In genomic region chr5:178589180-178590140, GRCh38 we compare ENCODE assay signal across 8 cellular contexts. TPM values are rescaled to one million over a fixed set of nuclear protein-coding genes. Genes with fewer than 3 reads are reported as not detected.
DNase-seq lines count a peak whose midpoint lies in the region; ATAC-seq and TF ChIP-seq lines count a peak whose summit lies in the region.

No MANE protein-coding gene starts in this region.

- peaks cover 0 to 8% of the 10 kb centered on the region in 2 donors for H3K27me3 ChIP-seq in esophagus (ENCODE audit: control insufficient read depth in 1 of 2, insufficient read depth in 2 of 2, low read length in 2 of 2)

- DNase-seq in activated CD4-positive, CD25-positive, alpha-beta regulatory T cell treated with anti-CD3 and anti-CD28 coated beads, Interleukin-2, amount 50 U/mL, for 72 hours, result no peak
- DNase-seq in RWPE1 (ENCODE audit: low spot score) (peak; percentile 24), naive B cell (no peak), DMS114 treated with DMSO at 0.1 percent for 48 hours (lab: John Stamatoyannopoulos, UW; ENCODE audit: unreplicated experiment) (no peak), NCI-H446 (lab: John Stamatoyannopoulos, UW) (no peak), activated gamma-delta T cell (lab: John Stamatoyannopoulos, UW) (no peak)

- H3K4me3 ChIP-seq in esophagus (ENCODE audit: low read depth in 1 of 2, low read length in 2 of 2), result peak overlapping the region; percentile 34 to 44

- H3K4me1 ChIP-seq in esophagus (ENCODE audit: control insufficient read depth in 2 of 2, insufficient read depth in 2 of 2, low read length in 1 of 2), result peaks cover 4 to 10% of the 10 kb centered on the region in 2 donors

- no peaks in the 10 kb centered on the region for H3K36me3 ChIP-seq in esophagus (ENCODE audit: control insufficient read depth in 2 of 2, insufficient read depth in 2 of 2, low read length in 1 of 2)

- POLR2A ChIA-PET in RWPE1 (lab: Yijun Ruan, JAX; ENCODE audit: low non-redundant PET), result no interaction called here

- H3K4me3 Mint-ChIP-seq in naive B cell, result peak overlapping the region; percentile 33 to 86 (median 68)

- H3K9me3 Mint-ChIP-seq in naive B cell, result peaks cover 5 to 13% (median 7%) of the 10 kb centered on the region in 7 donors

- H3K27ac ChIP-seq in RWPE1, result no peak overlapping the region
- no peak overlapping the region for H3K27ac ChIP-seq in esophagus (ENCODE audit: low read depth in 2 of 2, low read length in 1 of 2)

- no peak for TF ChIP-seq CTCF in RWPE1 (conservative IDR thresholded peaks at IDR 0.05; ENCODE audit: low read depth)

- H3K36me3 Mint-ChIP-seq in naive B cell, result peaks cover 1 to 8% of the 10 kb centered on the region in 2 donors

- peaks cover 3 to 6% of the 10 kb centered on the region in 2 donors for H3K9me3 ChIP-seq in esophagus (ENCODE audit: control insufficient read depth in 2 of 2, insufficient read depth in 1 of 2, low read depth in 1 of 2, low read length in 1 of 2)

- CTCF ChIA-PET in RWPE1 (lab: Yijun Ruan, JAX), result interaction anchor here (0.6 to 1.6 kb wide), 20 partner anchors 12 to 918 kb away, joined by 3 to 9 read pairs (median 4); no protein-coding TSS in a partner anchor

- WGBS in esophagus, 2 donors, result 13 to 14% methylated on average over 79 to 91 of the region's 91 CpGs

- peaks cover 0 to 19% (median 16%) of the 10 kb centered on the region in 3 donors for H3K4me1 Mint-ChIP-seq in naive B cell

- H3K27ac Mint-ChIP-seq in naive B cell, result no peak overlapping the region

- peak; percentile 24 to 25 for ATAC-seq in activated CD4-positive, CD25-positive, alpha-beta regulatory T cell treated with anti-CD3 and anti-CD28 coated beads, Interleukin-2, amount 50 U/mL, for 24 hours
- ATAC-seq in naive B cell (ENCODE audit: low read depth in 2 of 2), result peak; percentile 24 to 27

- peaks cover 44 to 58% (median 54%) of the 10 kb centered on the region in 3 donors for H3K27me3 Mint-ChIP-seq in naive B cell

RNA-seq across cellular contexts. Expression of gene COL23A1, which starts 0.7 kb away (rescaled TPM):
- polyA plus RNA-seq in esophagus (under 1 TPM; 0.59 to 0.75 TPM), naive B cell (ENCODE audit: low read depth in 6 of 6) (under 1 TPM in 1 of 6 donors, not detected in 5; 0.16 TPM)

RNA-seq across cellular contexts. Expression of gene CLK4, which starts 37.4 kb away (rescaled TPM):
- polyA plus RNA-seq in esophagus (10 to 100 TPM; 10.0 to 27.1 TPM), naive B cell (ENCODE audit: low read depth in 6 of 6) (10 to 100 TPM; 28.5 to 56.0 (median 35.5) TPM)
